ENCODE assay signal across 34 cellular contexts in genomic region chr3:195744437-195744836, GRCh38. TPM values are rescaled to one million over a fixed set of nuclear protein-coding genes. Genes with fewer than 3 reads are reported as not detected.
DNase-seq lines count a peak whose midpoint lies in the region; ATAC-seq, FAIRE-seq and TF ChIP-seq lines count a peak whose summit lies in the region.
"Had no signal": no experiment of that assay in that cellular context is flagged by ENCODE, and none has a peak within 500 bp of the region (broad histone marks: within the 10 kb centered on the region; RNA-seq: fewer than 3 reads in every experiment).

No MANE protein-coding gene starts in this region.

- POLR2A ChIA-PET in K562 (lab: Yijun Ruan, JAX), result interaction anchor here (0.6 to 2.2 kb wide), 4 partner anchors 12 to 26 kb away, joined by 3 to 9 read pairs (median 5); no protein-coding TSS in a partner anchor
- POLR2A ChIA-PET in HEK293T (lab: Yijun Ruan, JAX), result no interaction called here
- POLR2A ChIA-PET in activated CD4-positive, alpha-beta T cell treated with anti-CD3 and anti-CD28 coated beads, Interleukin-2, amount 10 ng/mL, durations not matched to agents 7 days and 5 days (lab: Charles Lee), result no interaction called here

- no peak overlapping the region for H3K27ac ChIP-seq in K562 (ENCODE audit: extremely low read depth, low read depth, low read length)
- H3K27ac ChIP-seq: 22Rv1; A549; BLaER1; BLaER1 treated with 17β-estradiol and CSF1 and Interleukin-3, amounts not matched to agents 10 nM and 100 nM; C4-2B had no signal

- no TSS peak for BruUV-seq in K562 (replicated peaks; lab: Mats Ljungman, UMichigan)

- no peak for TF ChIP-seq POLR2A in K562 (conservative IDR thresholded peaks at IDR 0.05)

- peak overlapping the region; percentile 2 for H3K27ac Mint-ChIP-seq in T-helper 17 cell
- no peak overlapping the region for H3K27ac Mint-ChIP-seq in activated CD4-positive, alpha-beta T cell treated with anti-CD3 and anti-CD28 coated beads, Interleukin-2, amount 10 ng/mL, durations not matched to agents 7 days and 5 days
- H3K27ac Mint-ChIP-seq: B cell; CD4-positive, alpha-beta memory T cell; CD4-positive, alpha-beta T cell; CD4-positive, CD25-positive, alpha-beta regulatory T cell; CD8-positive, alpha-beta T cell had no signal

- H4K20me1 ChIP-seq in K562 (replicated peaks; ENCODE audit: control insufficient read depth, insufficient read depth, low read length), result no peaks in the 10 kb centered on the region
- H4K20me1 ChIP-seq: BLaER1 had no signal

- TF ChIP-seq RAD21 in K562 (CRISPR knock-in tag; conservative IDR thresholded peaks at IDR 0.05 in 1 of 2, IDR thresholded peaks at IDR 0.05 in 1 of 2), result no peak

- H3K4me3 Mint-ChIP-seq in T-helper 17 cell, result no peak overlapping the region
- no peak overlapping the region for H3K4me3 Mint-ChIP-seq in activated CD4-positive, alpha-beta T cell treated with anti-CD3 and anti-CD28 coated beads, Interleukin-2, amount 10 ng/mL, durations not matched to agents 7 days and 5 days
- H3K4me3 Mint-ChIP-seq: B cell; CD14-positive monocyte; CD4-positive, alpha-beta memory T cell; CD4-positive, alpha-beta T cell; CD4-positive, CD25-positive, alpha-beta regulatory T cell; CD8-positive, alpha-beta memory T cell; CD8-positive, alpha-beta T cell had no signal

- TF ChIP-seq CTCF in K562 (IDR thresholded peaks at IDR 0.05 in 2 of 3, conservative IDR thresholded peaks at IDR 0.05 in 1 of 3; ENCODE audit: insufficient read depth in 2 of 3, low read depth in 1 of 3, low read length in 3 of 3), result no peak

- ATAC-seq in T-helper 17 cell (no peak), K562 (no peak)
- ATAC-seq: A549; CD8-positive, alpha-beta T cell had no signal

- intact Hi-C loops in K562 (cut with micrococcal nuclease), result loop anchor here (1.0 to 10.0 kb wide), 4 partner anchors 14 to 170 kb away; no protein-coding TSS in a partner anchor

- H3K27me3 ChIP-seq in K562 (ENCODE audit: control insufficient read depth in 2 of 2, insufficient read depth in 2 of 2, low read length in 2 of 2), result peaks cover 31 to 54% of the 10 kb centered on the region in 2 experiments
- H3K27me3 ChIP-seq: BLaER1; BLaER1 treated with 17β-estradiol and CSF1 and Interleukin-3, amounts not matched to agents 10 nM and 100 nM had no signal

- no peak overlapping the region for H3K9ac ChIP-seq in K562 (ENCODE audit: insufficient read depth in 1 of 2, low read depth in 2 of 2, low read length in 2 of 2)
- H3K9ac ChIP-seq: BLaER1; BLaER1 treated with 17β-estradiol and CSF1 and Interleukin-3, amounts not matched to agents 10 nM and 100 nM had no signal

- CTCF ChIA-PET in K562 (lab: Yijun Ruan, JAX; ENCODE audit: low intra/inter-chr PET ratio), result interaction anchor here (1.3 kb wide), 1 partner anchor 15 kb away, joined by 5 read pairs; no protein-coding TSS in a partner anchor
- CTCF ChIA-PET in HEK293T (lab: Yijun Ruan, JAX), result no interaction called here
- CTCF ChIA-PET in activated CD4-positive, alpha-beta T cell treated with anti-CD3 and anti-CD28 coated beads, Interleukin-2, amount 10 ng/mL, durations not matched to agents 7 days and 5 days (lab: Charles Lee), result interaction anchor here (0.8 to 1.6 kb wide), 2 partner anchors 8 to 33 kb away, joined by 3 to 4 read pairs; no protein-coding TSS in a partner anchor

- no peaks in the 10 kb centered on the region for H3K9me3 Mint-ChIP-seq in activated CD4-positive, alpha-beta T cell treated with anti-CD3 and anti-CD28 coated beads, Interleukin-2, amount 10 ng/mL, durations not matched to agents 7 days and 5 days
- H3K9me3 Mint-ChIP-seq: CD4-positive, alpha-beta T cell; CD8-positive, alpha-beta memory T cell; CD8-positive, alpha-beta T cell had no signal

- no peak overlapping the region for H3K4me2 ChIP-seq in K562 (ENCODE audit: insufficient read depth, low read length)
- H3K4me2 ChIP-seq: A549; BLaER1; BLaER1 treated with 17β-estradiol and CSF1 and Interleukin-3, amounts not matched to agents 10 nM and 100 nM had no signal

- H2AFZ ChIP-seq in K562 (ENCODE audit: low read depth, low read length), result no peak overlapping the region

- no peaks in the 10 kb centered on the region for H3K9me1 ChIP-seq in K562 (ENCODE audit: control insufficient read depth, insufficient read depth, low read length)

- in situ Hi-C loops in K562 (cut with MboI), result loop anchor here (10.0 kb wide), 1 partner anchor 1910 kb away; no protein-coding TSS in a partner anchor

- peak; percentile 68 for FAIRE-seq in K562 (lab: Jason Lieb, UNC)
- FAIRE-seq: A204.1, A549, D721Med had no signal

- no peaks in the 10 kb centered on the region for H3K79me2 ChIP-seq in K562 (ENCODE audit: control insufficient read depth, insufficient read depth, low read length)

- H3K9me3 ChIP-seq in T-helper 17 cell (ENCODE audit: control insufficient read depth, low read length, poor library complexity, severe bottlenecking) (no peaks in the 10 kb centered on the region), K562 (replicated peaks; ENCODE audit: control insufficient read depth, insufficient read depth, low read depth, low read length) (no peaks in the 10 kb centered on the region)
- H3K9me3 ChIP-seq: A549; BE2C; BLaER1; BLaER1 treated with 17β-estradiol and CSF1 and Interleukin-3, amounts not matched to agents 10 nM and 100 nM; Caco-2 had no signal

- no peak overlapping the region for H3K4me3 ChIP-seq in K562
- H3K4me3 ChIP-seq: A549; BLaER1; BLaER1 treated with 17β-estradiol and CSF1 and Interleukin-3, amounts not matched to agents 10 nM and 100 nM had no signal

- DNase-seq in T-helper 17 cell (no peak), K562 (ENCODE audit: extremely low read depth in 1 of 4, low spot score in 3 of 4) (no peak), HEK293T (ENCODE audit: extremely low spot score) (no peak)
- no peak for DNase-seq in activated CD4-positive, alpha-beta T cell treated with anti-CD3 and anti-CD28 coated beads, Interleukin-2, amount 10 ng/mL, durations not matched to agents 7 days and 5 days
- DNase-seq: 8988T; ACHN; AML-193; BE2C; C1 segment of cervical spinal cord; Caco-2; Calu3; CD4-positive, alpha-beta memory T cell; CD4-positive, alpha-beta T cell; CD4-positive, CD25-positive, alpha-beta regulatory T cell; CD8-positive, alpha-beta memory T cell; CD8-positive, alpha-beta T cell; COR-L47; DMS 273 treated with DMSO at 0.1 percent for 48 hours; DMS153; DMS53; DMS79; DMS79 treated with DMSO at 0.1 percent for 48 hours; DND-41; EL had no signal

- H3K4me1 ChIP-seq in K562 (replicated peaks in 1 of 2; ENCODE audit: control insufficient read depth in 2 of 2, insufficient read depth in 2 of 2, low read length in 2 of 2), result peaks cover 0 to 19% of the 10 kb centered on the region in 2 experiments; a peak in 2 of 5 replicates
- H3K4me1 ChIP-seq: A549, BE2C, Caco-2 had no signal

- peaks cover 2% of the 10 kb centered on the region for H3K36me3 Mint-ChIP-seq in T-helper 17 cell (ENCODE audit: low read depth)
- no peaks in the 10 kb centered on the region for H3K36me3 Mint-ChIP-seq in activated CD4-positive, alpha-beta T cell treated with anti-CD3 and anti-CD28 coated beads, Interleukin-2, amount 10 ng/mL, durations not matched to agents 7 days and 5 days (ENCODE audit: low read depth)
- H3K36me3 Mint-ChIP-seq: CD14-positive monocyte; CD4-positive, alpha-beta memory T cell; CD8-positive, alpha-beta memory T cell; CD8-positive, alpha-beta T cell had no signal

- WGBS in K562 (ENCODE audit: insufficient coverage, low coverage, missing lambda C conversion rate), result 5% methylated on average over 4 of the region's 4 CpGs

- peaks cover 4% of the 10 kb centered on the region for H3K27me3 Mint-ChIP-seq in T-helper 17 cell
- H3K27me3 Mint-ChIP-seq in activated CD4-positive, alpha-beta T cell treated with anti-CD3 and anti-CD28 coated beads, Interleukin-2, amount 10 ng/mL, durations not matched to agents 7 days and 5 days, result peaks cover 6% of the 10 kb centered on the region

- no peaks in the 10 kb centered on the region for H3K36me3 ChIP-seq in K562 (ENCODE audit: control insufficient read depth, insufficient read depth, low read length)
- H3K36me3 ChIP-seq: BE2C, BLaER1 had no signal

- H3K4me1 Mint-ChIP-seq in T-helper 17 cell, result peaks cover 19% of the 10 kb centered on the region
- peaks cover 9% of the 10 kb centered on the region for H3K4me1 Mint-ChIP-seq in activated CD4-positive, alpha-beta T cell treated with anti-CD3 and anti-CD28 coated beads, Interleukin-2, amount 10 ng/mL, durations not matched to agents 7 days and 5 days

- TF ChIP-seq EP300 in K562 (IDR thresholded peaks at IDR 0.05; ENCODE audit: low read length), result no peak

TF ChIP-seq in K562, 482 proteins besides CTCF, POLR2A, EP300 and RAD21 (continues in another document):
- TF ChIP-seq BCOR (IDR thresholded peaks at IDR 0.05) (no peak), GATAD2A (IDR thresholded peaks at IDR 0.05) (no peak), CHD2 (IDR thresholded peaks at IDR 0.05; ENCODE audit: low read depth, low read length) (no peak), ZNF696 (CRISPR knock-in tag; conservative IDR thresholded peaks at IDR 0.05) (no peak), NR3C1 (CRISPR knock-in tag; IDR thresholded peaks at IDR 0.05) (no peak)

TF ChIP-seq in HEK293T, 16 proteins besides CTCF, POLR2A, EP300 and RAD21 (continues in another document):
- TF ChIP-seq BHLHE40 (IDR thresholded peaks at IDR 0.05; ENCODE audit: borderline replicate concordance) (no peak), LEF1 (IDR thresholded peaks at IDR 0.05; ENCODE audit: borderline replicate concordance) (no peak), FOXK2 (IDR thresholded peaks at IDR 0.05) (no peak)

RNA-seq across cellular contexts. Expression of gene MUC20, which starts 23.7 kb away (rescaled TPM):
- total RNA-seq in T-helper 17 cell (10 to 100 TPM in 1 of 2 donors, 1 to 10 TPM in 1; 6.4 to 13.2 TPM), K562 (2014; rRNA removed) (not detected in 2 replicates), K562 (2014; rRNA removed; fragmentation: Illumina TruSeq; extraction: Trizol) (not detected in 2 replicates), K562 (2015; rRNA removed; fragmentation: Illumina TruSeq; extraction: Trizol) (0.18 TPM in 1 of 2 replicates, not detected in the other), K562 (2021) (0.16 and 0.25 TPM in 2 replicates)
- 0.51 and 0.63 TPM in 2 replicates for total RNA-seq in K562 (2011; cell fraction: chromatin; rRNA removed; ENCODE audit: low replicate concordance)
- 0.17 and 0.39 TPM in 2 replicates for total RNA-seq in K562 (2011; cell fraction: nucleolus; rRNA removed)
- total RNA-seq in K562 (2011; cell fraction: nucleoplasm; rRNA removed), result not detected in 2 replicates
- polyA plus RNA-seq in K562 (2011; rRNA removed) (0.11 and 0.15 TPM in 2 replicates), K562 (2014; fragmentation: Illumina TruSeq; extraction: Trizol) (0.15 and 0.44 TPM in 2 replicates), K562 (2014; fragmentation: Nextera tagmentation; extraction: Ambion mirVana) (under 1 TPM in 1 of 2 experiments, not detected in 1; 0.03 TPM), K562 (2014; rRNA removed) (0.22 and 0.23 TPM in 2 replicates)
- polyA plus RNA-seq in K562 (2011; cell fraction: cytosol; rRNA removed), result 0.09 and 0.12 TPM in 2 replicates
- polyA plus RNA-seq in K562 (2011; cell fraction: nucleus; rRNA removed), result 0.41 and 0.63 TPM in 2 replicates
- polyA plus RNA-seq in K562 (2012), result 0.22 and 1.2 TPM in 2 replicates
- polyA minus RNA-seq in K562 (2011; rRNA and poly(A)+ RNA removed), result not detected in 2 replicates
- not detected in 2 replicates for polyA minus RNA-seq in K562 (2011; cell fraction: cytosol; rRNA and poly(A)+ RNA removed)
- polyA minus RNA-seq in K562 (2011; cell fraction: nucleus; rRNA and poly(A)+ RNA removed), result not detected in 2 replicates
- total RNA-seq in activated CD4-positive, alpha-beta T cell treated with anti-CD3 and anti-CD28 coated beads, Interleukin-2, amount 10 ng/mL, durations not matched to agents 7 days and 5 days, result 1 to 10 TPM; 1.2 to 1.4 TPM
- total RNA-seq: Daoy had no signal
- polyA plus RNA-seq: CD14-positive monocyte; CD8-positive, alpha-beta memory T cell had no signal
